1 cellular context compared by ENCODE assay signal in the genomic region with DNA sequence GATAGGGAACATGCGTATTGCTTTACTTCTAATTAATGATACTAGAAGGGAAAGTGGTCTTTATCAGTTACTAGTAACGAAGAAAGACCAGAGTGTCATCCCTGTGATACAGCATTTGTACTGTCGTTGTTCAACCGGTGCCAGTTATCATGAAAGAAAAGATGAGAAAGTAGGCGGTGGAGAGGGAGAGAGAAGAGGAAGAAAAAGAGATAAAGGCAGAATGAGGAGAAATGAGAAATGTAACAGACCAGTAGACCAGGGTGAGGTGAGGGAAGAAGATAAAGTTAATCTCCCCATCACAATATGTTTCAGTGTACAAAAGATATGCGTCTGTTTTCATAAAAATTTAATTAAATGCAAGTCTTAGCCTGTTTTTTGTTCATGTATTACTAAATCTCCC.
TF ChIP-seq lines count a peak whose summit lies in the region.

No MANE protein-coding gene starts in this region.

TF ChIP-seq in K562, 482 proteins besides CTCF, POLR2A, EP300 and RAD21 (continued from another document and continues in another):
- no peak for TF ChIP-seq MYBL2 (IDR thresholded peaks at IDR 0.05; ENCODE audit: low read depth)
- no peak for TF ChIP-seq MYBL2 (CRISPR knock-in tag; IDR thresholded peaks at IDR 0.05; ENCODE audit: borderline replicate concordance)
- TF ChIP-seq U2AF1 (optimal IDR thresholded peaks at IDR 0.05; ENCODE audit: low read depth, low read length): peak; percentile 62
- no peak for TF ChIP-seq YY1 (IDR thresholded peaks at IDR 0.05; ENCODE audit: borderline replicate concordance in 1 of 3, control insufficient read depth in 1 of 3, extremely low read depth in 1 of 3, insufficient read depth in 3 of 3, insufficient read length in 1 of 3, insufficient replicate concordance in 2 of 3, low read depth in 1 of 3, low read length in 2 of 3)
- 0 out of 2 replicates have a peak, but pooled peaks have one; percentile 24 for TF ChIP-seq EHMT2 (IDR thresholded peaks at IDR 0.05)
- TF ChIP-seq, protein P1, sequence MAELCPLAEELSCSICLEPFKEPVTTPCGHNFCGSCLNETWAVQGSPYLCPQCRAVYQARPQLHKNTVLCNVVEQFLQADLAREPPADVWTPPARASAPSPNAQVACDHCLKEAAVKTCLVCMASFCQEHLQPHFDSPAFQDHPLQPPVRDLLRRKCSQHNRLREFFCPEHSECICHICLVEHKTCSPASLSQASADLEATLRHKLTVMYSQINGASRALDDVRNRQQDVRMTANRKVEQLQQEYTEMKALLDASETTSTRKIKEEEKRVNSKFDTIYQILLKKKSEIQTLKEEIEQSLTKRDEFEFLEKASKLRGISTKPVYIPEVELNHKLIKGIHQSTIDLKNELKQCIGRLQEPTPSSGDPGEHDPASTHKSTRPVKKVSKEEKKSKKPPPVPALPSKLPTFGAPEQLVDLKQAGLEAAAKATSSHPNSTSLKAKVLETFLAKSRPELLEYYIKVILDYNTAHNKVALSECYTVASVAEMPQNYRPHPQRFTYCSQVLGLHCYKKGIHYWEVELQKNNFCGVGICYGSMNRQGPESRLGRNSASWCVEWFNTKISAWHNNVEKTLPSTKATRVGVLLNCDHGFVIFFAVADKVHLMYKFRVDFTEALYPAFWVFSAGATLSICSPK (IDR thresholded peaks at IDR 0.05; ENCODE audit: borderline replicate concordance): no peak
- TF ChIP-seq ZNF175 (CRISPR knock-in tag; IDR thresholded peaks at IDR 0.05; ENCODE audit: low read depth): no peak
- no peak for TF ChIP-seq PTRF (tag; IDR thresholded peaks at IDR 0.05)
- TF ChIP-seq SNRNP70 (optimal IDR thresholded peaks at IDR 0.05; ENCODE audit: low read depth, low read length): no peak
- TF ChIP-seq MTA2 (IDR thresholded peaks at IDR 0.05; ENCODE audit: low read depth): peak; percentile 57
- TF ChIP-seq, protein P2, sequence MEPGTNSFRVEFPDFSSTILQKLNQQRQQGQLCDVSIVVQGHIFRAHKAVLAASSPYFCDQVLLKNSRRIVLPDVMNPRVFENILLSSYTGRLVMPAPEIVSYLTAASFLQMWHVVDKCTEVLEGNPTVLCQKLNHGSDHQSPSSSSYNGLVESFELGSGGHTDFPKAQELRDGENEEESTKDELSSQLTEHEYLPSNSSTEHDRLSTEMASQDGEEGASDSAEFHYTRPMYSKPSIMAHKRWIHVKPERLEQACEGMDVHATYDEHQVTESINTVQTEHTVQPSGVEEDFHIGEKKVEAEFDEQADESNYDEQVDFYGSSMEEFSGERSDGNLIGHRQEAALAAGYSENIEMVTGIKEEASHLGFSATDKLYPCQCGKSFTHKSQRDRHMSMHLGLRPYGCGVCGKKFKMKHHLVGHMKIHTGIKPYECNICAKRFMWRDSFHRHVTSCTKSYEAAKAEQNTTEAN (CRISPR knock-in tag; IDR thresholded peaks at IDR 0.05): no peak
- TF ChIP-seq IRF2 (CRISPR knock-in tag; IDR thresholded peaks at IDR 0.05): no peak
- TF ChIP-seq, protein P3, sequence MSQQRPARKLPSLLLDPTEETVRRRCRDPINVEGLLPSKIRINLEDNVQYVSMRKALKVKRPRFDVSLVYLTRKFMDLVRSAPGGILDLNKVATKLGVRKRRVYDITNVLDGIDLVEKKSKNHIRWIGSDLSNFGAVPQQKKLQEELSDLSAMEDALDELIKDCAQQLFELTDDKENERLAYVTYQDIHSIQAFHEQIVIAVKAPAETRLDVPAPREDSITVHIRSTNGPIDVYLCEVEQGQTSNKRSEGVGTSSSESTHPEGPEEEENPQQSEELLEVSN (IDR thresholded peaks at IDR 0.05; ENCODE audit: borderline replicate concordance in 1 of 2, extremely low read depth in 1 of 2, insufficient read depth in 1 of 2, insufficient read length in 1 of 2, low read depth in 1 of 2, low read length in 1 of 2, poor library complexity in 1 of 2, severe bottlenecking in 1 of 2): no peak
- TF ChIP-seq ZNF133 (CRISPR knock-in tag; IDR thresholded peaks at IDR 0.05): no peak
- TF ChIP-seq CBFA2T3 (IDR thresholded peaks at IDR 0.05): peak; percentile 95
- peak; percentile 79 for TF ChIP-seq TAL1 (IDR thresholded peaks at IDR 0.05)
- peak; percentile 45 for TF ChIP-seq TCF3 (CRISPR knock-in tag; IDR thresholded peaks at IDR 0.05)
- TF ChIP-seq, protein P4, sequence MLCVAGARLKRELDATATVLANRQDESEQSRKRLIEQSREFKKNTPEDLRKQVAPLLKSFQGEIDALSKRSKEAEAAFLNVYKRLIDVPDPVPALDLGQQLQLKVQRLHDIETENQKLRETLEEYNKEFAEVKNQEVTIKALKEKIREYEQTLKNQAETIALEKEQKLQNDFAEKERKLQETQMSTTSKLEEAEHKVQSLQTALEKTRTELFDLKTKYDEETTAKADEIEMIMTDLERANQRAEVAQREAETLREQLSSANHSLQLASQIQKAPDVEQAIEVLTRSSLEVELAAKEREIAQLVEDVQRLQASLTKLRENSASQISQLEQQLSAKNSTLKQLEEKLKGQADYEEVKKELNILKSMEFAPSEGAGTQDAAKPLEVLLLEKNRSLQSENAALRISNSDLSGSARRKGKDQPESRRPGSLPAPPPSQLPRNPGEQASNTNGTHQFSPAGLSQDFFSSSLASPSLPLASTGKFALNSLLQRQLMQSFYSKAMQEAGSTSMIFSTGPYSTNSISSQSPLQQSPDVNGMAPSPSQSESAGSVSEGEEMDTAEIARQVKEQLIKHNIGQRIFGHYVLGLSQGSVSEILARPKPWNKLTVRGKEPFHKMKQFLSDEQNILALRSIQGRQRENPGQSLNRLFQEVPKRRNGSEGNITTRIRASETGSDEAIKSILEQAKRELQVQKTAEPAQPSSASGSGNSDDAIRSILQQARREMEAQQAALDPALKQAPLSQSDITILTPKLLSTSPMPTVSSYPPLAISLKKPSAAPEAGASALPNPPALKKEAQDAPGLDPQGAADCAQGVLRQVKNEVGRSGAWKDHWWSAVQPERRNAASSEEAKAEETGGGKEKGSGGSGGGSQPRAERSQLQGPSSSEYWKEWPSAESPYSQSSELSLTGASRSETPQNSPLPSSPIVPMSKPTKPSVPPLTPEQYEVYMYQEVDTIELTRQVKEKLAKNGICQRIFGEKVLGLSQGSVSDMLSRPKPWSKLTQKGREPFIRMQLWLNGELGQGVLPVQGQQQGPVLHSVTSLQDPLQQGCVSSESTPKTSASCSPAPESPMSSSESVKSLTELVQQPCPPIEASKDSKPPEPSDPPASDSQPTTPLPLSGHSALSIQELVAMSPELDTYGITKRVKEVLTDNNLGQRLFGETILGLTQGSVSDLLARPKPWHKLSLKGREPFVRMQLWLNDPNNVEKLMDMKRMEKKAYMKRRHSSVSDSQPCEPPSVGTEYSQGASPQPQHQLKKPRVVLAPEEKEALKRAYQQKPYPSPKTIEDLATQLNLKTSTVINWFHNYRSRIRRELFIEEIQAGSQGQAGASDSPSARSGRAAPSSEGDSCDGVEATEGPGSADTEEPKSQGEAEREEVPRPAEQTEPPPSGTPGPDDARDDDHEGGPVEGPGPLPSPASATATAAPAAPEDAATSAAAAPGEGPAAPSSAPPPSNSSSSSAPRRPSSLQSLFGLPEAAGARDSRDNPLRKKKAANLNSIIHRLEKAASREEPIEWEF (CRISPR knock-in tag; IDR thresholded peaks at IDR 0.05): no peak
- TF ChIP-seq SMARCC2 (IDR thresholded peaks at IDR 0.05; ENCODE audit: low read depth): 0 out of 2 replicates have a peak, but pooled peaks have one; percentile 26
- TF ChIP-seq KAT2B (IDR thresholded peaks at IDR 0.05; ENCODE audit: low read depth, low read length): no peak
- peak; percentile 32; the same call in 1 of the 2 replicates for TF ChIP-seq CREB1 (IDR thresholded peaks at IDR 0.05)
- TF ChIP-seq CREB1 (CRISPR knock-in tag; IDR thresholded peaks at IDR 0.05): no peak
- TF ChIP-seq CHD2 (IDR thresholded peaks at IDR 0.05; ENCODE audit: low read depth, low read length): no peak
- TF ChIP-seq, protein P5, sequence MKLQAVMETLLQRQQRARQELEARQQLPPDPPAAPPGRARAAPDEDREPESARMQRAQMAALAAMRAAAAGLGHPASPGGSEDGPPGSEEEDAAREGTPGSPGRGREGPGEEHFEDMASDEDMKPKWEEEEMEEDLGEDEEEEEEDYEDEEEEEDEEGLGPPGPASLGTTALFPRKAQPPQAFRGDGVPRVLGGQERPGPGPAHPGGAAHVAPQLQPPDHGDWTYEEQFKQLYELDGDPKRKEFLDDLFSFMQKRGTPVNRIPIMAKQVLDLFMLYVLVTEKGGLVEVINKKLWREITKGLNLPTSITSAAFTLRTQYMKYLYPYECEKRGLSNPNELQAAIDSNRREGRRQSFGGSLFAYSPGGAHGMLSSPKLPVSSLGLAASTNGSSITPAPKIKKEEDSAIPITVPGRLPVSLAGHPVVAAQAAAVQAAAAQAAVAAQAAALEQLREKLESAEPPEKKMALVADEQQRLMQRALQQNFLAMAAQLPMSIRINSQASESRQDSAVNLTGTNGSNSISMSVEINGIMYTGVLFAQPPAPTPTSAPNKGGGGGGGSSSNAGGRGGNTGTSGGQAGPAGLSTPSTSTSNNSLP (IDR thresholded peaks at IDR 0.05; ENCODE audit: borderline replicate concordance, low read depth, low read length): peak; percentile 62; the same call in 1 of the 2 replicates
- no peak for TF ChIP-seq TCF7 (IDR thresholded peaks at IDR 0.05; ENCODE audit: borderline replicate concordance)
- TF ChIP-seq ZNF316 (IDR thresholded peaks at IDR 0.05): no peak
- no peak for TF ChIP-seq ADNP (tag; IDR thresholded peaks at IDR 0.05)
- peak; percentile 45; the same call in 1 of the 2 replicates for TF ChIP-seq STAT5A (IDR thresholded peaks at IDR 0.05; ENCODE audit: borderline replicate concordance, low read length)
- TF ChIP-seq, protein P6, sequence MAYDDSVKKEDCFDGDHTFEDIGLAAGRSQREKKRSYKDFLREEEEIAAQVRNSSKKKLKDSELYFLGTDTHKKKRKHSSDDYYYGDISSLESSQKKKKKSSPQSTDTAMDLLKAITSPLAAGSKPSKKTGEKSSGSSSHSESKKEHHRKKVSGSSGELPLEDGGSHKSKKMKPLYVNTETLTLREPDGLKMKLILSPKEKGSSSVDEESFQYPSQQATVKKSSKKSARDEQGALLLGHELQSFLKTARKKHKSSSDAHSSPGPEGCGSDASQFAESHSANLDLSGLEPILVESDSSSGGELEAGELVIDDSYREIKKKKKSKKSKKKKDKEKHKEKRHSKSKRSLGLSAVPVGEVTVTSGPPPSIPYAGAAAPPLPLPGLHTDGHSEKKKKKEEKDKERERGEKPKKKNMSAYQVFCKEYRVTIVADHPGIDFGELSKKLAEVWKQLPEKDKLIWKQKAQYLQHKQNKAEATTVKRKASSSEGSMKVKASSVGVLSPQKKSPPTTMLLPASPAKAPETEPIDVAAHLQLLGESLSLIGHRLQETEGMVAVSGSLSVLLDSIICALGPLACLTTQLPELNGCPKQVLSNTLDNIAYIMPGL (CRISPR knock-in tag; IDR thresholded peaks at IDR 0.05): no peak
- TF ChIP-seq KDM1A (IDR thresholded peaks at IDR 0.05): peak; percentile 59 to 71; a peak in 3 of 4 replicates
- TF ChIP-seq, protein P7, sequence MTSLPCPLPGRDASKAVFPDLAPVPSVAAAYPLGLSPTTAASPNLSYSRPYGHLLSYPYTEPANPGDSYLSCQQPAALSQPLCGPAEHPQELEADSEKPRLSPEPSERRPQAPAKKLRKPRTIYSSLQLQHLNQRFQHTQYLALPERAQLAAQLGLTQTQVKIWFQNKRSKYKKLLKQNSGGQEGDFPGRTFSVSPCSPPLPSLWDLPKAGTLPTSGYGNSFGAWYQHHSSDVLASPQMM (CRISPR knock-in tag; IDR thresholded peaks at IDR 0.05): no peak
- no peak for TF ChIP-seq ZNF134 (CRISPR knock-in tag; conservative IDR thresholded peaks at IDR 0.05)
- TF ChIP-seq SIN3A (IDR thresholded peaks at IDR 0.05; ENCODE audit: borderline replicate concordance in 2 of 2, control insufficient read depth in 1 of 2, low read depth in 2 of 2, low read length in 2 of 2): no peak
- TF ChIP-seq BCOR (IDR thresholded peaks at IDR 0.05): peak; percentile 20; the same call in 1 of the 2 replicates
- TF ChIP-seq COPS2 (conservative IDR thresholded peaks at IDR 0.05): no peak
- TF ChIP-seq HNRNPUL1 (IDR thresholded peaks at IDR 0.05; ENCODE audit: low read length): no peak
- TF ChIP-seq ETV6 (IDR thresholded peaks at IDR 0.05; ENCODE audit: borderline replicate concordance in 1 of 2, low read depth in 2 of 2, low read length in 1 of 2): no peak
- no peak for TF ChIP-seq ETV6 (CRISPR knock-in tag; IDR thresholded peaks at IDR 0.05; ENCODE audit: borderline replicate concordance)
- TF ChIP-seq ZNF282 (CRISPR knock-in tag; IDR thresholded peaks at IDR 0.05): no peak
- no peak for TF ChIP-seq MCM3 (IDR thresholded peaks at IDR 0.05)
- TF ChIP-seq, protein P8, sequence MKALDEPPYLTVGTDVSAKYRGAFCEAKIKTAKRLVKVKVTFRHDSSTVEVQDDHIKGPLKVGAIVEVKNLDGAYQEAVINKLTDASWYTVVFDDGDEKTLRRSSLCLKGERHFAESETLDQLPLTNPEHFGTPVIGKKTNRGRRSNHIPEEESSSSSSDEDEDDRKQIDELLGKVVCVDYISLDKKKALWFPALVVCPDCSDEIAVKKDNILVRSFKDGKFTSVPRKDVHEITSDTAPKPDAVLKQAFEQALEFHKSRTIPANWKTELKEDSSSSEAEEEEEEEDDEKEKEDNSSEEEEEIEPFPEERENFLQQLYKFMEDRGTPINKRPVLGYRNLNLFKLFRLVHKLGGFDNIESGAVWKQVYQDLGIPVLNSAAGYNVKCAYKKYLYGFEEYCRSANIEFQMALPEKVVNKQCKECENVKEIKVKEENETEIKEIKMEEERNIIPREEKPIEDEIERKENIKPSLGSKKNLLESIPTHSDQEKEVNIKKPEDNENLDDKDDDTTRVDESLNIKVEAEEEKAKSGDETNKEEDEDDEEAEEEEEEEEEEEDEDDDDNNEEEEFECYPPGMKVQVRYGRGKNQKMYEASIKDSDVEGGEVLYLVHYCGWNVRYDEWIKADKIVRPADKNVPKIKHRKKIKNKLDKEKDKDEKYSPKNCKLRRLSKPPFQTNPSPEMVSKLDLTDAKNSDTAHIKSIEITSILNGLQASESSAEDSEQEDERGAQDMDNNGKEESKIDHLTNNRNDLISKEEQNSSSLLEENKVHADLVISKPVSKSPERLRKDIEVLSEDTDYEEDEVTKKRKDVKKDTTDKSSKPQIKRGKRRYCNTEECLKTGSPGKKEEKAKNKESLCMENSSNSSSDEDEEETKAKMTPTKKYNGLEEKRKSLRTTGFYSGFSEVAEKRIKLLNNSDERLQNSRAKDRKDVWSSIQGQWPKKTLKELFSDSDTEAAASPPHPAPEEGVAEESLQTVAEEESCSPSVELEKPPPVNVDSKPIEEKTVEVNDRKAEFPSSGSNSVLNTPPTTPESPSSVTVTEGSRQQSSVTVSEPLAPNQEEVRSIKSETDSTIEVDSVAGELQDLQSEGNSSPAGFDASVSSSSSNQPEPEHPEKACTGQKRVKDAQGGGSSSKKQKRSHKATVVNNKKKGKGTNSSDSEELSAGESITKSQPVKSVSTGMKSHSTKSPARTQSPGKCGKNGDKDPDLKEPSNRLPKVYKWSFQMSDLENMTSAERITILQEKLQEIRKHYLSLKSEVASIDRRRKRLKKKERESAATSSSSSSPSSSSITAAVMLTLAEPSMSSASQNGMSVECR (CRISPR knock-in tag; IDR thresholded peaks at IDR 0.05): no peak
- TF ChIP-seq, protein P9, sequence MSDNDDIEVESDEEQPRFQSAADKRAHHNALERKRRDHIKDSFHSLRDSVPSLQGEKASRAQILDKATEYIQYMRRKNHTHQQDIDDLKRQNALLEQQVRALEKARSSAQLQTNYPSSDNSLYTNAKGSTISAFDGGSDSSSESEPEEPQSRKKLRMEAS (CRISPR knock-in tag; IDR thresholded peaks at IDR 0.05): no peak
